In the genomic region with DNA sequence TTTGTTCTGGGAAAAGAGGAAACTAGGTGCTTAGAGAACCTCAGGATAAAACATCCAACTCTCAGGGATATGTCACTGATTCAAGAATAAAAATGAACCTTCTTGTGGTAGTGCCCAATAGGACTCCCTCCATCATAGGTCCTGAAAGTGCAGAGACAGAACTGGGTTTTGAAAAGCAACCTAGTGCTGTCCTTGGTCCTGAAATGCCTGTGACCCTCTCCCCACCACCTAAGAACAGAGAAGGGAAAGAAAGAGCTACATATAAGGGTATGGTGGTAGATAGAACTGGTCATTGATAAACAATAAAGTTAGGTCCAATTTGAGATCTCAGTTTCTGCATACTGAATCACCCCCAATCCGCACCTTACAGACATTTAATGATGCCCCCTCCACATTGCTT, we compare ENCODE assay signal across 13 cellular contexts.
DNase-seq lines count a peak whose midpoint lies in the region; ATAC-seq, FAIRE-seq and TF ChIP-seq lines count a peak whose summit lies in the region.
"Had no signal": no experiment of that assay in that cellular context is flagged by ENCODE, and none has a peak within 500 bp of the region (broad histone marks: within the 10 kb centered on the region; RNA-seq: fewer than 3 reads in every experiment).

No MANE protein-coding gene starts in this region.

- DNase-seq in A549 (ENCODE audit: low read depth in 1 of 2, low spot score in 1 of 2) (peak in 1 of 2 experiments; percentile 2), H4 (ENCODE audit: low spot score) (peak; percentile 7), RPMI7951 (ENCODE audit: low read depth) (peak; percentile 16), fibroblast of the aortic adventitia (ENCODE audit: low read depth) (peak; percentile 21), GM19239 (ENCODE audit: insufficient read length, low spot score) (no peak), NOMO-1 treated with DMSO at 0.1 percent for 48 hours (lab: John Stamatoyannopoulos, UW; ENCODE audit: unreplicated experiment) (no peak), adrenal gland (no peak), D341Med (ENCODE audit: low spot score) (no peak)
- DNase-seq: activated CD8-positive, alpha-beta memory T cell treated with anti-CD3 and anti-CD28 coated beads, Interleukin-2, amount 50 U/mL, for 48 hours; naive B cell; NCI-H2029 treated with DMSO at 0.1 percent for 48 hours had no signal

- no peak for FAIRE-seq in A549 (lab: Jason Lieb, UNC)
- FAIRE-seq in GM19239 (lab: Jason Lieb, UNC): no peak
- FAIRE-seq: bronchial epithelial cell had no signal

- TF ChIP-seq POLR2A in A549 (IDR thresholded peaks at IDR 0.05; ENCODE audit: low read length) (no peak), adrenal gland (IDR thresholded peaks at IDR 0.05) (no peak)

- H3K27me3 ChIP-seq in adrenal gland: no peaks in the 10 kb centered on the region

- POLR2A ChIA-PET in A549 (lab: Yijun Ruan, JAX): no interaction called here

- ATAC-seq in A549: no peak

- no peak overlapping the region for H3K4me2 ChIP-seq in A549

- no peak for TF ChIP-seq EP300 in A549 (IDR thresholded peaks at IDR 0.05)

- H3K36me3 ChIP-seq in adrenal gland (replicated peaks in 1 of 2): no peaks in the 10 kb centered on the region

- H3K4me1 ChIP-seq in A549 (no peaks in the 10 kb centered on the region), adrenal gland (replicated peaks in 1 of 2) (no peaks in the 10 kb centered on the region)

- no peak overlapping the region for H3K4me3 ChIP-seq in A549
- no peak overlapping the region for H3K4me3 ChIP-seq in fibroblast of the aortic adventitia (ENCODE audit: low read depth, low read length)
- no peak overlapping the region for H3K4me3 ChIP-seq in adrenal gland

- H3K9me3 ChIP-seq in A549: no peaks in the 10 kb centered on the region
- no peaks in the 10 kb centered on the region for H3K9me3 ChIP-seq in adrenal gland (replicated peaks in 1 of 3)

- H3K27ac ChIP-seq in A549: no peak overlapping the region
- no peak overlapping the region for H3K27ac ChIP-seq in adrenal gland
- H3K27ac ChIP-seq: C4-2B had no signal

- no peak for TF ChIP-seq RAD21 in A549 (conservative IDR thresholded peaks at IDR 0.05 in 1 of 2, IDR thresholded peaks at IDR 0.05 in 1 of 2)

- TF ChIP-seq CTCF in A549 (IDR thresholded peaks at IDR 0.05): no peak
- no peak for TF ChIP-seq CTCF in fibroblast of the aortic adventitia (IDR thresholded peaks at IDR 0.05; ENCODE audit: insufficient read depth, low read length)
- TF ChIP-seq CTCF in adrenal gland (IDR thresholded peaks at IDR 0.05): no peak

- intact Hi-C loops in adrenal gland (cut with DNase I): no loop called here

- CTCF ChIA-PET in A549 (lab: Yijun Ruan, JAX): no interaction called here

- 3% methylated on average over 1 of the region's 1 CpG for WGBS in A549 (ENCODE audit: missing lambda C conversion rate)
- WGBS in adrenal gland, 4 donors: 37 to 52% (median 41%) methylated on average over 1 of the region's 1 CpG

TF ChIP-seq in A549, 52 proteins besides CTCF, POLR2A, EP300 and RAD21:
- no peak for TF ChIP-seq POLR2AphosphoS2 (conservative IDR thresholded peaks at IDR 0.05; ENCODE audit: low read length)
- TF ChIP-seq CHD2 (IDR thresholded peaks at IDR 0.05; ENCODE audit: low read length, partially characterized antibody): no peak
- TF ChIP-seq, protein P1, sequence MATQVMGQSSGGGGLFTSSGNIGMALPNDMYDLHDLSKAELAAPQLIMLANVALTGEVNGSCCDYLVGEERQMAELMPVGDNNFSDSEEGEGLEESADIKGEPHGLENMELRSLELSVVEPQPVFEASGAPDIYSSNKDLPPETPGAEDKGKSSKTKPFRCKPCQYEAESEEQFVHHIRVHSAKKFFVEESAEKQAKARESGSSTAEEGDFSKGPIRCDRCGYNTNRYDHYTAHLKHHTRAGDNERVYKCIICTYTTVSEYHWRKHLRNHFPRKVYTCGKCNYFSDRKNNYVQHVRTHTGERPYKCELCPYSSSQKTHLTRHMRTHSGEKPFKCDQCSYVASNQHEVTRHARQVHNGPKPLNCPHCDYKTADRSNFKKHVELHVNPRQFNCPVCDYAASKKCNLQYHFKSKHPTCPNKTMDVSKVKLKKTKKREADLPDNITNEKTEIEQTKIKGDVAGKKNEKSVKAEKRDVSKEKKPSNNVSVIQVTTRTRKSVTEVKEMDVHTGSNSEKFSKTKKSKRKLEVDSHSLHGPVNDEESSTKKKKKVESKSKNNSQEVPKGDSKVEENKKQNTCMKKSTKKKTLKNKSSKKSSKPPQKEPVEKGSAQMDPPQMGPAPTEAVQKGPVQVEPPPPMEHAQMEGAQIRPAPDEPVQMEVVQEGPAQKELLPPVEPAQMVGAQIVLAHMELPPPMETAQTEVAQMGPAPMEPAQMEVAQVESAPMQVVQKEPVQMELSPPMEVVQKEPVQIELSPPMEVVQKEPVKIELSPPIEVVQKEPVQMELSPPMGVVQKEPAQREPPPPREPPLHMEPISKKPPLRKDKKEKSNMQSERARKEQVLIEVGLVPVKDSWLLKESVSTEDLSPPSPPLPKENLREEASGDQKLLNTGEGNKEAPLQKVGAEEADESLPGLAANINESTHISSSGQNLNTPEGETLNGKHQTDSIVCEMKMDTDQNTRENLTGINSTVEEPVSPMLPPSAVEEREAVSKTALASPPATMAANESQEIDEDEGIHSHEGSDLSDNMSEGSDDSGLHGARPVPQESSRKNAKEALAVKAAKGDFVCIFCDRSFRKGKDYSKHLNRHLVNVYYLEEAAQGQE (IDR thresholded peaks at IDR 0.05): peak; percentile 77
- TF ChIP-seq HOXA7 (CRISPR knock-in tag; IDR thresholded peaks at IDR 0.05): no peak
- TF ChIP-seq SMC3 (IDR thresholded peaks at IDR 0.05): no peak

Comparison
In these comparisons a context has a peak if more than half of its experiments do, and no peak if none do; other contexts are left out.
1. DNase-seq: peak in H4 (single experiment), RPMI7951 (single experiment) and fibroblast of the aortic adventitia (single experiment); none in GM19239 (single experiment), NOMO-1 treated with DMSO at 0.1 percent for 48 hours (single experiment), adrenal gland (0 of 7) and D341Med (single experiment).